ENCODE assay signal across 14 cellular contexts in genomic region chr19:50433201-50434180, GRCh38. TPM values are rescaled to one million over a fixed set of nuclear protein-coding genes. Genes with fewer than 3 reads are reported as not detected.
DNase-seq lines count a peak whose midpoint lies in the region; ATAC-seq, FAIRE-seq and TF ChIP-seq lines count a peak whose summit lies in the region.
"Had no signal": no experiment of that assay in that cellular context is flagged by ENCODE, and none has a peak within 500 bp of the region (broad histone marks: within the 10 kb centered on the region; RNA-seq: fewer than 3 reads in every experiment).

No MANE protein-coding gene starts in this region.

- H3K4me1 Mint-ChIP-seq in activated CD4-positive, alpha-beta T cell treated with anti-CD3 and anti-CD28 coated beads, Interleukin-2, amount 10 ng/mL, durations not matched to agents 7 days and 5 days: peaks cover 13% of the 10 kb centered on the region
- H3K4me1 Mint-ChIP-seq in T-cell: peaks cover 10 to 22% (median 15%) of the 10 kb centered on the region in 3 donors

- no peak for DNase-seq in activated CD4-positive, alpha-beta T cell treated with anti-CD3 and anti-CD28 coated beads, Interleukin-2, amount 10 ng/mL, durations not matched to agents 7 days and 5 days
- no peak for DNase-seq in activated CD4-positive, alpha-beta T cell treated with anti-CD3 and anti-CD28 coated beads, Interleukin-2, amount 50 U/mL, for 1 hour
- no peak for DNase-seq in T-cell
- no peak for DNase-seq in endothelial cell of umbilical vein (ENCODE audit: low read depth, low spot score)
- no peak for DNase-seq in psoas muscle
- no peak for DNase-seq in islet precursor cell
- no peak for DNase-seq in small intestine
- DNase-seq: HFFc6, NCI-H510A, occipital lobe had no signal

- no peak overlapping the region for H3K9ac ChIP-seq in endothelial cell of umbilical vein (replicated peaks; ENCODE audit: extremely low read depth, insufficient read depth, low read length)

- no peaks in the 10 kb centered on the region for H3K36me3 ChIP-seq in endothelial cell of umbilical vein (ENCODE audit: control insufficient read depth in 2 of 2, extremely low read depth in 1 of 2, insufficient read depth in 2 of 2, low read length in 2 of 2)
- peaks cover 0 to 29% of the 10 kb centered on the region in 2 donors for H3K36me3 ChIP-seq in psoas muscle (ENCODE audit: insufficient read depth in 1 of 2, low read depth in 1 of 2)
- H3K36me3 ChIP-seq in small intestine (ENCODE audit: control insufficient read depth in 2 of 2, insufficient read depth in 2 of 2, low read length in 2 of 2): no peaks in the 10 kb centered on the region
- H3K36me3 ChIP-seq: left lung had no signal

- peak overlapping the region; percentile 55 for H3K4me3 Mint-ChIP-seq in activated CD4-positive, alpha-beta T cell treated with anti-CD3 and anti-CD28 coated beads, Interleukin-2, amount 10 ng/mL, durations not matched to agents 7 days and 5 days
- H3K4me3 Mint-ChIP-seq in T-cell: peak overlapping the region; percentile 52 to 79 (median 70)
- H3K4me3 Mint-ChIP-seq: HFFc6 had no signal

- H3K4me3 ChIP-seq in endothelial cell of umbilical vein (replicated peaks in 1 of 3; ENCODE audit: insufficient read depth in 1 of 3, low read depth in 1 of 3, low read length in 3 of 3) (no peak overlapping the region), psoas muscle (peak overlapping the region; percentile 79), small intestine (ENCODE audit: low read depth in 1 of 2, low read length in 2 of 2) (no peak overlapping the region)

- TF ChIP-seq CTCF in endothelial cell of umbilical vein (IDR thresholded peaks at IDR 0.05; ENCODE audit: extremely low read depth in 1 of 2, insufficient read depth in 1 of 2, low read depth in 1 of 2, low read length in 2 of 2): no peak
- no peak for TF ChIP-seq CTCF in psoas muscle (IDR thresholded peaks at IDR 0.05)

- H3K27me3 Mint-ChIP-seq in activated CD4-positive, alpha-beta T cell treated with anti-CD3 and anti-CD28 coated beads, Interleukin-2, amount 10 ng/mL, durations not matched to agents 7 days and 5 days: peaks cover 25% of the 10 kb centered on the region
- H3K27me3 Mint-ChIP-seq in T-cell: peaks cover 10 to 19% of the 10 kb centered on the region in 2 donors

- H3K9me3 Mint-ChIP-seq in activated CD4-positive, alpha-beta T cell treated with anti-CD3 and anti-CD28 coated beads, Interleukin-2, amount 10 ng/mL, durations not matched to agents 7 days and 5 days: no peaks in the 10 kb centered on the region
- H3K9me3 Mint-ChIP-seq in T-cell: no peaks in the 10 kb centered on the region
- H3K9me3 Mint-ChIP-seq: HFFc6 had no signal

- H3K27ac ChIP-seq in endothelial cell of umbilical vein (ENCODE audit: insufficient read depth, low read depth, low read length) (no peak overlapping the region), psoas muscle (peak overlapping the region; percentile 87), small intestine (ENCODE audit: low read depth in 1 of 2, low read length in 1 of 2) (no peak overlapping the region)
- H3K27ac ChIP-seq: left lung had no signal

- CTCF ChIA-PET in activated CD4-positive, alpha-beta T cell treated with anti-CD3 and anti-CD28 coated beads, Interleukin-2, amount 10 ng/mL, durations not matched to agents 7 days and 5 days (lab: Charles Lee): no interaction called here
- CTCF ChIA-PET in T-cell (lab: Charles Lee): no interaction called here
- CTCF ChIA-PET in endothelial cell of umbilical vein (lab: Charles Lee): no interaction called here

- dilution Hi-C loops in endothelial cell of umbilical vein (cut with MboI; ENCODE audit: extremely low pct_ligation_motif_present, low sequenced_read_pairs): no loop called here

- no peaks in the 10 kb centered on the region for H3K9me3 ChIP-seq in endothelial cell of umbilical vein (replicated peaks; ENCODE audit: control insufficient read depth, insufficient read depth, low read length)
- H3K9me3 ChIP-seq in psoas muscle: no peaks in the 10 kb centered on the region
- H3K9me3 ChIP-seq in small intestine (ENCODE audit: control insufficient read depth, low read depth): no peaks in the 10 kb centered on the region
- H3K9me3 ChIP-seq: A549, left lung had no signal

- H3K4me1 ChIP-seq in endothelial cell of umbilical vein (ENCODE audit: control insufficient read depth, extremely low read depth, insufficient read depth, low read length) (peaks cover 6% of the 10 kb centered on the region), psoas muscle (peaks cover 13% of the 10 kb centered on the region), small intestine (ENCODE audit: control insufficient read depth in 2 of 2, insufficient read depth in 1 of 2, low read depth in 1 of 2, low read length in 1 of 2) (peaks cover 0 to 3% of the 10 kb centered on the region in 2 donors)

- intact Hi-C loops in endothelial cell of umbilical vein (cut with micrococcal nuclease): no loop called here
- intact Hi-C loops in psoas muscle (cut with DNase I): loop anchor here in 1 of 2 donors (2.0 kb wide), 1 partner anchor 67 kb away; no protein-coding TSS in a partner anchor

- H4K20me1 ChIP-seq in endothelial cell of umbilical vein (replicated peaks; ENCODE audit: control insufficient read depth, extremely low read depth, insufficient read depth, low read length): no peaks in the 10 kb centered on the region

- no peaks in the 10 kb centered on the region for H3K36me3 Mint-ChIP-seq in activated CD4-positive, alpha-beta T cell treated with anti-CD3 and anti-CD28 coated beads, Interleukin-2, amount 10 ng/mL, durations not matched to agents 7 days and 5 days (ENCODE audit: low read depth)
- H3K36me3 Mint-ChIP-seq in T-cell: no peaks in the 10 kb centered on the region

- peak overlapping the region; percentile 46 for H3K27ac Mint-ChIP-seq in activated CD4-positive, alpha-beta T cell treated with anti-CD3 and anti-CD28 coated beads, Interleukin-2, amount 10 ng/mL, durations not matched to agents 7 days and 5 days
- H3K27ac Mint-ChIP-seq in T-cell: no peak overlapping the region
- H3K27ac Mint-ChIP-seq: HFFc6 had no signal

- H3K4me2 ChIP-seq in endothelial cell of umbilical vein (ENCODE audit: insufficient read depth, low read length): no peak overlapping the region

- no peaks in the 10 kb centered on the region for H3K9me1 ChIP-seq in endothelial cell of umbilical vein (replicated peaks; ENCODE audit: control insufficient read depth, extremely low read depth, insufficient read depth, low read length)

- POLR2A ChIA-PET in activated CD4-positive, alpha-beta T cell treated with anti-CD3 and anti-CD28 coated beads, Interleukin-2, amount 10 ng/mL, durations not matched to agents 7 days and 5 days (lab: Charles Lee): no interaction called here
- POLR2A ChIA-PET in T-cell (lab: Charles Lee) (no interaction called here), endothelial cell of umbilical vein (lab: Charles Lee) (no interaction called here)

- TF ChIP-seq POLR2A in endothelial cell of umbilical vein (IDR thresholded peaks at IDR 0.05; ENCODE audit: low read depth, low read length): no peak

- 35 to 57% (median 49%) methylated on average over 19 of the region's 19 CpGs for WGBS in psoas muscle, 3 donors
- 74 to 78% (median 74%) methylated on average over 19 of the region's 19 CpGs for WGBS in small intestine, 3 donors

- BruUV-seq in endothelial cell of umbilical vein (replicated peaks; lab: Mats Ljungman, UMichigan): no TSS peak

- no peaks in the 10 kb centered on the region for H3K79me2 ChIP-seq in endothelial cell of umbilical vein (ENCODE audit: control insufficient read depth, insufficient read depth, low read length)

- H3K27me3 ChIP-seq in endothelial cell of umbilical vein (ENCODE audit: control insufficient read depth in 2 of 2, insufficient read depth in 2 of 2, low read length in 2 of 2): peaks cover 4 to 11% of the 10 kb centered on the region in 2 experiments
- peaks cover 0 to 11% (median 0%) of the 10 kb centered on the region in 3 donors for H3K27me3 ChIP-seq in psoas muscle (ENCODE audit: insufficient read depth in 3 of 3, low read length in 2 of 3)
- H3K27me3 ChIP-seq in small intestine (ENCODE audit: control insufficient read depth in 2 of 2, insufficient read depth in 2 of 2, low read length in 2 of 2): peaks cover 4 to 9% of the 10 kb centered on the region in 2 donors

- no peak overlapping the region for H2AFZ ChIP-seq in endothelial cell of umbilical vein (ENCODE audit: low read depth, low read length)

- peak; percentile 55 for FAIRE-seq in endothelial cell of umbilical vein (lab: Jason Lieb, UNC)
- no peak for FAIRE-seq in small intestine (lab: Jason Lieb, UNC)
- FAIRE-seq: A549, HTR-8/SVneo had no signal

- ATAC-seq in T-cell (replicated peaks in 1 of 4) (no peak), psoas muscle (no peak), HG02759 (IDR thresholded peaks at IDR 0.05; ENCODE audit: unreplicated experiment) (no peak)
- ATAC-seq: left lung had no signal

RNA-seq across cellular contexts. Expression of gene MYBPC2, which starts 0.8 kb away (rescaled TPM):
- total RNA-seq in activated CD4-positive, alpha-beta T cell treated with anti-CD3 and anti-CD28 coated beads, Interleukin-2, amount 10 ng/mL, durations not matched to agents 7 days and 5 days: not detected
- total RNA-seq in T-cell: under 1 TPM in 2 of 5 donors, not detected in 3; 0.28 to 0.38 TPM
- total RNA-seq in endothelial cell of umbilical vein: not detected in 2 replicates
- polyA plus RNA-seq in endothelial cell of umbilical vein: 0.03 TPM in 1 of 2 replicates, not detected in the other
- not detected in 2 replicates for polyA plus RNA-seq in endothelial cell of umbilical vein (2011; cell fraction: cytosol; rRNA removed)
- not detected in 2 replicates for polyA plus RNA-seq in endothelial cell of umbilical vein (2011; cell fraction: nucleus; rRNA removed)
- polyA plus RNA-seq in endothelial cell of umbilical vein (2012): not detected in 2 replicates
- not detected in 2 replicates for polyA minus RNA-seq in endothelial cell of umbilical vein
- not detected for polyA minus RNA-seq in endothelial cell of umbilical vein (2011; cell fraction: cytosol; rRNA and poly(A)+ RNA removed)
- polyA minus RNA-seq in endothelial cell of umbilical vein (2011; cell fraction: nucleus; rRNA and poly(A)+ RNA removed): not detected in 2 replicates
- 1,000 to 10,000 TPM in 3 of 4 donors, 100 to 1,000 TPM in 1; 699 to 1,898 (median 1,482) TPM for total RNA-seq in psoas muscle
- polyA plus RNA-seq in psoas muscle: 1,000 to 10,000 TPM in 1 of 3 donors, 100 to 1,000 TPM in 1, 10 to 100 TPM in 1; 65.8 to 1,123 (median 804) TPM
- polyA plus RNA-seq in small intestine: under 1 TPM in 1 of 3 donors, not detected in 2; 0.27 TPM
- total RNA-seq: HFFc6, occipital lobe had no signal

RNA-seq across cellular contexts. Expression of gene SPIB, which starts 14.8 kb away (rescaled TPM):
- under 1 TPM; 0.48 to 0.50 TPM for total RNA-seq in activated CD4-positive, alpha-beta T cell treated with anti-CD3 and anti-CD28 coated beads, Interleukin-2, amount 10 ng/mL, durations not matched to agents 7 days and 5 days
- total RNA-seq in T-cell (1 to 10 TPM in 4 of 5 donors, under 1 TPM in 1; 0.72 to 9.7 (median 4.1) TPM), endothelial cell of umbilical vein (not detected in 2 replicates), psoas muscle (under 1 TPM in 3 of 4 donors, not detected in 1; 0.11 to 0.44 (median 0.25) TPM)
- polyA plus RNA-seq in endothelial cell of umbilical vein (not detected in 2 replicates), psoas muscle (under 1 TPM in 2 of 3 donors, not detected in 1; 0.05 to 0.07 TPM), small intestine (10 to 100 TPM; 16.6 to 44.3 (median 33.3) TPM)
- polyA plus RNA-seq in endothelial cell of umbilical vein (2011; cell fraction: cytosol; rRNA removed): 0.01 TPM in 1 of 2 replicates, not detected in the other
- polyA plus RNA-seq in endothelial cell of umbilical vein (2011; cell fraction: nucleus; rRNA removed): not detected in 2 replicates
- not detected in 2 replicates for polyA plus RNA-seq in endothelial cell of umbilical vein (2012)
- polyA minus RNA-seq in endothelial cell of umbilical vein: not detected in 2 replicates
- polyA minus RNA-seq in endothelial cell of umbilical vein (2011; cell fraction: cytosol; rRNA and poly(A)+ RNA removed): not detected
- not detected in 2 replicates for polyA minus RNA-seq in endothelial cell of umbilical vein (2011; cell fraction: nucleus; rRNA and poly(A)+ RNA removed)
- total RNA-seq: HFFc6, occipital lobe had no signal

RNA-seq across cellular contexts. Expression of gene EMC10, which starts 42.8 kb away (rescaled TPM):
- 10 to 100 TPM; 57.8 to 64.9 TPM for total RNA-seq in activated CD4-positive, alpha-beta T cell treated with anti-CD3 and anti-CD28 coated beads, Interleukin-2, amount 10 ng/mL, durations not matched to agents 7 days and 5 days
- 10 to 100 TPM; 83.7 to 98.1 (median 89.7) TPM for total RNA-seq in T-cell
- total RNA-seq in endothelial cell of umbilical vein: 101 and 106 TPM in 2 replicates
- polyA plus RNA-seq in endothelial cell of umbilical vein: 111 and 141 TPM in 2 replicates
- polyA plus RNA-seq in endothelial cell of umbilical vein (2011; cell fraction: cytosol; rRNA removed): 68.0 and 101 TPM in 2 replicates
- 35.8 and 36.7 TPM in 2 replicates for polyA plus RNA-seq in endothelial cell of umbilical vein (2011; cell fraction: nucleus; rRNA removed)
- polyA plus RNA-seq in endothelial cell of umbilical vein (2012): 62.1 and 94.2 TPM in 2 replicates
- polyA minus RNA-seq in endothelial cell of umbilical vein: 27.7 and 34.0 TPM in 2 replicates
- polyA minus RNA-seq in endothelial cell of umbilical vein (2011; cell fraction: cytosol; rRNA and poly(A)+ RNA removed): 45.2 TPM
- polyA minus RNA-seq in endothelial cell of umbilical vein (2011; cell fraction: nucleus; rRNA and poly(A)+ RNA removed): 8.0 and 18.2 TPM in 2 replicates
- total RNA-seq in psoas muscle: 10 to 100 TPM; 32.6 to 47.5 (median 43.3) TPM
- polyA plus RNA-seq in psoas muscle: 10 to 100 TPM; 33.1 to 37.6 (median 34.2) TPM
- polyA plus RNA-seq in small intestine: 100 to 1,000 TPM in 1 of 3 donors, 10 to 100 TPM in 2; 53.7 to 160 (median 71.3) TPM

RNA-seq across cellular contexts. Expression of gene GARIN5A, which starts 43.2 kb away (rescaled TPM):
- not detected for total RNA-seq in activated CD4-positive, alpha-beta T cell treated with anti-CD3 and anti-CD28 coated beads, Interleukin-2, amount 10 ng/mL, durations not matched to agents 7 days and 5 days
- 1 to 10 TPM in 1 of 5 donors, under 1 TPM in 3, not detected in 1; 0.60 to 1.2 (median 0.67) TPM for total RNA-seq in T-cell
- total RNA-seq in endothelial cell of umbilical vein: 0.44 and 0.62 TPM in 2 replicates
- 0.65 and 0.76 TPM in 2 replicates for polyA plus RNA-seq in endothelial cell of umbilical vein
- 0.23 and 0.45 TPM in 2 replicates for polyA plus RNA-seq in endothelial cell of umbilical vein (2011; cell fraction: cytosol; rRNA removed)
- 0.11 and 0.16 TPM in 2 replicates for polyA plus RNA-seq in endothelial cell of umbilical vein (2011; cell fraction: nucleus; rRNA removed)
- 0.43 and 0.86 TPM in 2 replicates for polyA plus RNA-seq in endothelial cell of umbilical vein (2012)
- polyA minus RNA-seq in endothelial cell of umbilical vein: not detected in 2 replicates
- polyA minus RNA-seq in endothelial cell of umbilical vein (2011; cell fraction: cytosol; rRNA and poly(A)+ RNA removed): 7.6 TPM
- 0.48 TPM in 1 of 2 replicates, not detected in the other for polyA minus RNA-seq in endothelial cell of umbilical vein (2011; cell fraction: nucleus; rRNA and poly(A)+ RNA removed)
- total RNA-seq in psoas muscle: 1 to 10 TPM; 1.2 to 5.3 (median 4.7) TPM
- 1 to 10 TPM; 1.3 to 2.7 (median 1.3) TPM for polyA plus RNA-seq in psoas muscle
- 1 to 10 TPM in 1 of 3 donors, under 1 TPM in 1, not detected in 1; 0.89 to 3.4 TPM for polyA plus RNA-seq in small intestine

RNA-seq across cellular contexts. Expression of gene POLD1, which starts 49.3 kb away (rescaled TPM):
- 100 to 1,000 TPM; 156 to 167 TPM for total RNA-seq in activated CD4-positive, alpha-beta T cell treated with anti-CD3 and anti-CD28 coated beads, Interleukin-2, amount 10 ng/mL, durations not matched to agents 7 days and 5 days
- total RNA-seq in T-cell (10 to 100 TPM; 32.9 to 67.1 (median 54.0) TPM), endothelial cell of umbilical vein (63.9 and 73.8 TPM in 2 replicates), psoas muscle (1 to 10 TPM; 4.5 to 9.7 (median 7.2) TPM)
- polyA plus RNA-seq in endothelial cell of umbilical vein (40.9 and 56.7 TPM in 2 replicates), psoas muscle (1 to 10 TPM; 6.6 to 8.1 (median 6.9) TPM), small intestine (10 to 100 TPM; 28.1 to 34.0 (median 33.1) TPM)
- polyA plus RNA-seq in endothelial cell of umbilical vein (2011; cell fraction: cytosol; rRNA removed): 23.6 and 29.6 TPM in 2 replicates
- 116 and 120 TPM in 2 replicates for polyA plus RNA-seq in endothelial cell of umbilical vein (2011; cell fraction: nucleus; rRNA removed)
- polyA plus RNA-seq in endothelial cell of umbilical vein (2012): 28.1 and 36.5 TPM in 2 replicates
- polyA minus RNA-seq in endothelial cell of umbilical vein: 24.6 and 40.3 TPM in 2 replicates
- 178 TPM for polyA minus RNA-seq in endothelial cell of umbilical vein (2011; cell fraction: cytosol; rRNA and poly(A)+ RNA removed)
- 30.4 and 43.1 TPM in 2 replicates for polyA minus RNA-seq in endothelial cell of umbilical vein (2011; cell fraction: nucleus; rRNA and poly(A)+ RNA removed)

Comparison
In these comparisons a context has a peak if more than half of its experiments do, and no peak if none do; other contexts are left out.
1. RNA of gene MYBPC2, which starts 0.8 kb away (total RNA-seq): 699 to 1,898 TPM in psoas muscle; 0.28 to 0.38 TPM in T-cell, not detected in activated CD4-positive, alpha-beta T cell treated with anti-CD3 and anti-CD28 coated beads, Interleukin-2, amount 10 ng/mL, durations not matched to agents 7 days and 5 days and not detected in endothelial cell of umbilical vein; every median in the first group is over 100 times any median in the second.